ENCODE assay signal across 8 cellular contexts in the genomic region with DNA sequence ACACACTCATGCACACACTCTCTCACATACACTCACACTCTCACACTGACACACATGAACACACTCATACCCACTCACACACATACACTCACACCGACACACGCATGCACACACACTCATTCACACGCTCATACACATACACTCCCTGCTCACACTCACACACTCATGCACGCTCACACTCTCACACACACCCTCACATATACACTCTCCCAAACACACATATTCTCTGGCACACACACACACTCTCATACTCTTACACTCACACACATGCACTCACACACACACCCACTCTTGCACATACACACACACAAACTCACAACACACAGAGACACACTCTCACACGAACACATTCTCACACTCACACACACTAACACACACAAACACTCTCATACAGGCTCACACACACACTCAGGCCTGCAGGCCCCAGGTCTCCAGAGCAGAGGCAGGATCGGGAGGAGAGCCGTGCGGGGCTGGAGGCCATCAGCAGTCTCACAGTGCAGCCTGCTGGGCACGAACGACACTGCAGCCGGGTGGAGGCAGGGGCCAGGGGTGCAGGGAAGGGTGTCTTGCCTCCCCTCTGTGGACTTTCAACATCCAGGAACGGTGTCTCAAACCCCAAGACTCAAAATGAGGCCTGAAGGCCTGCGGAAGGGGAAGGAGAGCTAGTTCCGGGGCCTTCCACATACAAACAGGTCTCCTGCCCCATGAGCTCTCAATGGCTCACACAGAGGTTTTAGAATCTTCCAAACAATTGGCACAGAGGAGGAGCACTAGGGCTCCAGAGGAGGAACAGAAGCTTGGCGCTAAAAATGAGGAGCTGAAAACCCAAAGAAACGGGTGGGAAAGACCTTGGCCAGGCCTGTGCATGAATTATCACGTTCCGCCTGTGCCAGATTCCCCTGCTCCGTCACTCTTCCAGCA.
DNase-seq lines count a peak whose midpoint lies in the region; ATAC-seq and TF ChIP-seq lines count a peak whose summit lies in the region.

No MANE protein-coding gene starts in this region.

- H3K36me3 ChIP-seq in brain microvascular endothelial cell (replicated peaks), result no peaks in the 10 kb centered on the region

- TF ChIP-seq CTCF in LNCaP clone FGC (IDR thresholded peaks at IDR 0.05; ENCODE audit: control insufficient read depth, extremely low read depth, insufficient read depth), result peak; percentile 97
- TF ChIP-seq CTCF in brain microvascular endothelial cell (IDR thresholded peaks at IDR 0.05; ENCODE audit: low read depth, low read length, missing control alignments), result peak; percentile 67

- peak; percentile 69 for DNase-seq in GM03348 (ENCODE audit: low spot score)
- DNase-seq in LNCaP clone FGC (ENCODE audit: low read depth), result no peak
- DNase-seq in brain microvascular endothelial cell, result no peak
- DNase-seq in mucosa of gallbladder (ENCODE audit: low spot score), result peak; percentile 23
- DNase-seq in ureter (ENCODE audit: low spot score), result no peak
- no peak for DNase-seq in COLO829 (ENCODE audit: low spot score)

- no peak overlapping the region for H3K27ac ChIP-seq in brain microvascular endothelial cell

- in situ Hi-C loops in brain microvascular endothelial cell (cut with HindIII; ENCODE audit: low pct_ligation_motif_present, low sequenced_read_pairs), result no loop called here

- H3K4me3 ChIP-seq in LNCaP clone FGC (ENCODE audit: low read depth, low read length) (no peak overlapping the region), brain microvascular endothelial cell (ENCODE audit: low read depth, low read length) (no peak overlapping the region)

- H3K27me3 ChIP-seq in brain microvascular endothelial cell (replicated peaks), result no peaks in the 10 kb centered on the region

- no peak for ATAC-seq in GM21723 (IDR thresholded peaks at IDR 0.05; ENCODE audit: unreplicated experiment)
- no peak for ATAC-seq in HG02623 (IDR thresholded peaks at IDR 0.05; ENCODE audit: unreplicated experiment)

Comparison
In these comparisons a context has a peak if more than half of its experiments do, and no peak if none do; other contexts are left out.
1. DNase-seq: peak in GM03348 (single experiment) and mucosa of gallbladder (single experiment); none in LNCaP clone FGC (single experiment), brain microvascular endothelial cell (single experiment), ureter (single experiment) and COLO829 (single experiment).